In the genomic region with DNA sequence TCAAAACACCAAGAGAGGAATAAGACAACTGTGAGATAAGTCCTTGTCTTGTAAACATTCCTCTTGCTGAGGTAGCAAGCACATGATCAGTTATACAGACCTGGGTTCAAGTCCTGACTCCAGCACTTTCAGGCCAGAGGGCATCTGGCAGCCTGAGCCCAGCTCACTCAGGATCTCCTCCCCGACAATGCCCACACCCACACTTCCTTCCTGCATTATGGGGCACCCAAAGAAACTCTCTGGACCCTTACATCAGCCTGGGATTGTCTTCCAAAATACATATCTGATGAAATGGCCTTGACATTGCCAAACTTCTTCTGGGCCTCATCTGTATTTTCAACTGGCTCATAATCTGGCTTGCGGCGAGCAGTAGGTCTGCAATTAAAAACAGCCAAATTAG, we compare ENCODE assay signal across 12 cellular contexts.
"Had no signal": no experiment of that assay in that cellular context is flagged by ENCODE, and none has a peak within 500 bp of the region (broad histone marks: within the 10 kb centered on the region; RNA-seq: fewer than 3 reads in every experiment).

No MANE protein-coding gene starts in this region.

- ATAC-seq: pancreas; stimulated activated memory B cell treated with anti-CD40 and anti-IgM and Interleukin-4, amounts not matched to agents 10 μg/mL and 1 μg/mL and 100 μg/mL, for 72 hours had no signal

- H3K4me3 ChIP-seq: colonic mucosa, pancreas, SJCRH30, tibial nerve had no signal

- DNase-seq: activated CD4-positive, alpha-beta T cell treated with anti-CD3 and anti-CD28 coated beads, Interleukin-2, amount 50 U/mL, for 48 hours; activated naive CD8-positive, alpha-beta T cell treated with anti-CD3 and anti-CD28 coated beads for 36 hours; central memory CD4-positive, alpha-beta T cell; foreskin melanocyte; kidney glomerular epithelial cell; midbrain; pancreas; SJCRH30; T-helper 2 cell had no signal
